In genomic region chr12:20366776-20367409, GRCh38 we compare ENCODE assay signal across 35 cellular contexts. TPM values are rescaled to one million over a fixed set of nuclear protein-coding genes. Genes with fewer than 3 reads are reported as not detected.
A peak's percentile ranks its signal among the peaks of the same experiment; 100 is the strongest.
DNase-seq lines count a peak whose midpoint lies in the region; ATAC-seq, FAIRE-seq and TF ChIP-seq lines count a peak whose summit lies in the region.
"Had no signal": no experiment of that assay in that cellular context is flagged by ENCODE, and none has a peak within 500 bp of the region (broad histone marks: within the 10 kb centered on the region; RNA-seq: fewer than 3 reads in every experiment).

No MANE protein-coding gene starts in this region.

- H3K9me2 ChIP-seq in GM23338 (ENCODE audit: insufficient read depth): no peaks in the 10 kb centered on the region

- TF ChIP-seq CTCF in A549 (IDR thresholded peaks at IDR 0.05) (no peak), GM23338 (conservative IDR thresholded peaks at IDR 0.05; ENCODE audit: low read depth in 2 of 2) (no peak), mesothelial cell of epicardium (IDR thresholded peaks at IDR 0.05; ENCODE audit: unreplicated experiment) (no peak)

- H3K27me3 Mint-ChIP-seq in GM23338 (ENCODE audit: insufficient read depth, low read depth, poor library complexity): peaks cover 11% of the 10 kb centered on the region
- H3K27me3 Mint-ChIP-seq in mesothelial cell of epicardium (ENCODE audit: low read depth): peaks cover 21% of the 10 kb centered on the region

- no peaks in the 10 kb centered on the region for H4K20me1 ChIP-seq in GM23338 (replicated peaks; ENCODE audit: insufficient read depth)

- H3K27ac Mint-ChIP-seq in GM23338 (no peak overlapping the region), mesothelial cell of epicardium (peak overlapping the region; percentile 96)
- H3K27ac Mint-ChIP-seq: activated CD4-positive, alpha-beta T cell treated with anti-CD3 and anti-CD28 coated beads, Interleukin-2, amount 10 ng/mL, durations not matched to agents 24 days and 14 days; activated naive CD4-positive, alpha-beta T cell treated with anti-CD3 and anti-CD28 coated beads, Interleukin-2, amount 50 U/mL, for 72 hours; CD4-positive, alpha-beta T cell; naive thymus-derived CD8-positive, alpha-beta T cell had no signal

- H2AFZ ChIP-seq in GM23338: no peak overlapping the region

- CTCF ChIA-PET in A549 (lab: Yijun Ruan, JAX): no interaction called here

- no peak for TF ChIP-seq POLR2A in A549 (IDR thresholded peaks at IDR 0.05; ENCODE audit: low read length)

- TF ChIP-seq RAD21 in A549 (conservative IDR thresholded peaks at IDR 0.05 in 1 of 2, IDR thresholded peaks at IDR 0.05 in 1 of 2): no peak

- H3K9me3 Mint-ChIP-seq in GM23338: no peaks in the 10 kb centered on the region; the same call in 2 of the 3 replicates
- H3K9me3 Mint-ChIP-seq in mesothelial cell of epicardium: no peaks in the 10 kb centered on the region
- H3K9me3 Mint-ChIP-seq: activated CD4-positive, alpha-beta T cell treated with anti-CD3 and anti-CD28 coated beads, Interleukin-2, amount 10 ng/mL, durations not matched to agents 24 days and 14 days; CD4-positive, alpha-beta T cell; naive thymus-derived CD8-positive, alpha-beta T cell had no signal

- DNase-seq in A549 (ENCODE audit: low read depth in 1 of 2, low spot score in 1 of 2) (no peak), GM23338 (ENCODE audit: low spot score) (no peak), adipocyte (ENCODE audit: low read depth) (peak; percentile 16), mesothelial cell of epicardium (ENCODE audit: low spot score in 2 of 2, unreplicated experiment in 2 of 2) (no peak), SHP77 (lab: John Stamatoyannopoulos, UW) (no peak)
- no peak for DNase-seq in central memory CD4-positive, alpha-beta T cell
- DNase-seq: activated CD4-positive, alpha-beta T cell treated with anti-CD3 and anti-CD28 coated beads, Interleukin-2, amount 10 ng/mL, durations not matched to agents 24 days and 14 days; activated CD8-positive, alpha-beta memory T cell treated with anti-CD3 and anti-CD28 coated beads for 24 hours; activated effector memory CD4-positive, alpha-beta T cell treated with Interleukin-2 at 50 U/mL for 16 hours; AML-193; CD4-positive, alpha-beta T cell; EL; foreskin fibroblast; Karpas-422; kidney glomerular epithelial cell; lower lobe of right lung; naive thymus-derived CD8-positive, alpha-beta T cell; NCI-H1417 treated with DMSO at 0.1 percent for 48 hours; NCI-H2029 treated with DMSO at 0.1 percent for 48 hours; NCI-H2227 treated with DMSO at 0.1 percent for 48 hours; NCI-H526 treated with DMSO at 0.1 percent for 48 hours; SHP77 treated with DMSO at 0.1 percent for 48 hours; stimulated activated naive CD8-positive, alpha-beta T cell treated with anti-CD3 and anti-CD28 coated beads, Interleukin-15, Interleukin-2, amounts not matched to agents 100 U/mL and 50 U/mL, for 24 hours; T1000; testis had no signal

- H3K9me3 ChIP-seq in A549 (no peaks in the 10 kb centered on the region), adipocyte (ENCODE audit: control insufficient read depth, low read length) (no peaks in the 10 kb centered on the region)
- H3K9me3 ChIP-seq: HAP-1, lower lobe of right lung, testis, vagina had no signal

- 0 out of 2 replicates have a peak, but pooled peaks cover 4% of the 10 kb centered on the region for H3K79me2 ChIP-seq in GM23338 (replicated peaks; ENCODE audit: insufficient read depth)

- POLR2A ChIA-PET in A549 (lab: Yijun Ruan, JAX): no interaction called here

- FAIRE-seq in A549 (lab: Jason Lieb, UNC): no peak
- FAIRE-seq: GM12892, HepG2 had no signal

- no peaks in the 10 kb centered on the region; the same call in 2 of the 3 replicates for H3K36me3 Mint-ChIP-seq in GM23338 (ENCODE audit: low read depth)
- H3K36me3 Mint-ChIP-seq in mesothelial cell of epicardium: no peaks in the 10 kb centered on the region
- H3K36me3 Mint-ChIP-seq: naive thymus-derived CD8-positive, alpha-beta T cell had no signal

- H3K27ac ChIP-seq in A549 (no peak overlapping the region), GM23338 (ENCODE audit: low read depth) (no peak overlapping the region)
- H3K27ac ChIP-seq: testis, VCaP had no signal

- H3K4me1 Mint-ChIP-seq in GM23338 (peaks cover 18% of the 10 kb centered on the region), mesothelial cell of epicardium (peaks cover 34% of the 10 kb centered on the region)
- H3K4me1 Mint-ChIP-seq: activated CD4-positive, alpha-beta T cell treated with anti-CD3 and anti-CD28 coated beads, Interleukin-2, amount 10 ng/mL, durations not matched to agents 24 days and 14 days had no signal

- 89% methylated on average over 2 of the region's 2 CpGs for WGBS in A549 (ENCODE audit: missing lambda C conversion rate)

- TF ChIP-seq EP300 in A549 (IDR thresholded peaks at IDR 0.05): no peak

- H3K4me2 ChIP-seq in A549 (peak overlapping the region; percentile 78; the same call in 2 of the 3 replicates), GM23338 (no peak overlapping the region)

- no peaks in the 10 kb centered on the region for H3K36me3 ChIP-seq in GM23338 (ENCODE audit: insufficient read depth)
- H3K36me3 ChIP-seq in adipocyte (ENCODE audit: control insufficient read depth, insufficient read depth, low read length, severe bottlenecking): no peaks in the 10 kb centered on the region
- H3K36me3 ChIP-seq: HAP-1, lower lobe of right lung, vagina had no signal

- H3K27me3 ChIP-seq in GM23338 (ENCODE audit: insufficient read depth): peaks cover 32% of the 10 kb centered on the region
- H3K27me3 ChIP-seq in adipocyte (replicated peaks; ENCODE audit: control insufficient read depth, insufficient read depth, low read length): no peaks in the 10 kb centered on the region
- H3K27me3 ChIP-seq: testis, vagina had no signal

- H3F3A ChIP-seq in GM23338 (replicated peaks; ENCODE audit: low read depth): no peaks in the 10 kb centered on the region

- H3K4me1 ChIP-seq in A549 (peaks cover 7% of the 10 kb centered on the region; the same call in 2 of the 3 replicates), GM23338 (ENCODE audit: insufficient read depth) (peaks cover 15% of the 10 kb centered on the region), adipocyte (ENCODE audit: control insufficient read depth, insufficient read depth, low read length) (peaks cover 14% of the 10 kb centered on the region)
- H3K4me1 ChIP-seq: HAP-1, testis had no signal

- H3K4me3 ChIP-seq in A549 (no peak overlapping the region), GM23338 (no peak overlapping the region), adipocyte (ENCODE audit: low read length) (no peak overlapping the region)
- H3K4me3 ChIP-seq: HAP-1 had no signal

- H3K4me3 Mint-ChIP-seq in GM23338 (0 out of 3 replicates have a peak overlapping the region, but pooled peaks have one; percentile 89), mesothelial cell of epicardium (peak overlapping the region; percentile 95)
- H3K4me3 Mint-ChIP-seq: activated CD4-positive, alpha-beta T cell treated with anti-CD3 and anti-CD28 coated beads, Interleukin-2, amount 10 ng/mL, durations not matched to agents 24 days and 14 days; CD4-positive, alpha-beta T cell; naive thymus-derived CD8-positive, alpha-beta T cell had no signal

- ATAC-seq in A549 (no peak), GM23338 (no peak), HG03520 (IDR thresholded peaks at IDR 0.05; ENCODE audit: unreplicated experiment) (no peak), GM19328 (IDR thresholded peaks at IDR 0.05; ENCODE audit: unreplicated experiment) (no peak)
- ATAC-seq: activated naive CD4-positive, alpha-beta T cell treated with anti-CD3 and anti-CD28 coated beads, Interleukin-2, amount 50 U/mL, for 72 hours; esophagus mucosa; HepG2; lower lobe of right lung; naive thymus-derived CD8-positive, alpha-beta T cell; Panc1; stimulated activated naive CD8-positive, alpha-beta T cell treated with anti-CD3 and anti-CD28 coated beads, Interleukin-15, Interleukin-2, amounts not matched to agents 100 U/mL and 50 U/mL, for 24 hours had no signal

- no peak overlapping the region for H3K9ac ChIP-seq in adipocyte (ENCODE audit: low read length)

TF ChIP-seq in A549, 52 proteins besides CTCF, POLR2A, EP300 and RAD21 (continues in another document):
- no peak for TF ChIP-seq GATA3 (IDR thresholded peaks at IDR 0.05; ENCODE audit: borderline replicate concordance)
- no peak for TF ChIP-seq NFE2L2 (conservative IDR thresholded peaks at IDR 0.05; ENCODE audit: low read length)
- TF ChIP-seq, protein P1, sequence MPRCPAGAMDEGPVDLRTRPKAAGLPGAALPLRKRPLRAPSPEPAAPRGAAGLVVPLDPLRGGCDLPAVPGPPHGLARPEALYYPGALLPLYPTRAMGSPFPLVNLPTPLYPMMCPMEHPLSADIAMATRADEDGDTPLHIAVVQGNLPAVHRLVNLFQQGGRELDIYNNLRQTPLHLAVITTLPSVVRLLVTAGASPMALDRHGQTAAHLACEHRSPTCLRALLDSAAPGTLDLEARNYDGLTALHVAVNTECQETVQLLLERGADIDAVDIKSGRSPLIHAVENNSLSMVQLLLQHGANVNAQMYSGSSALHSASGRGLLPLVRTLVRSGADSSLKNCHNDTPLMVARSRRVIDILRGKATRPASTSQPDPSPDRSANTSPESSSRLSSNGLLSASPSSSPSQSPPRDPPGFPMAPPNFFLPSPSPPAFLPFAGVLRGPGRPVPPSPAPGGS (IDR thresholded peaks at IDR 0.05): no peak
- no peak for TF ChIP-seq CBX2 (IDR thresholded peaks at IDR 0.05; ENCODE audit: borderline replicate concordance, low read depth)

TF ChIP-seq in GM23338, 12 proteins besides CTCF, POLR2A, EP300 and RAD21 (continues in another document):
- no peak for TF ChIP-seq EZH2 (IDR thresholded peaks at IDR 0.05; ENCODE audit: low read depth, unreplicated experiment)
- no peak for TF ChIP-seq CREB1 (CRISPR knock-in tag; IDR thresholded peaks at IDR 0.05; ENCODE audit: low read depth)
- no peak for TF ChIP-seq EZH2phosphoT487 (IDR thresholded peaks at IDR 0.05; ENCODE audit: unreplicated experiment)
- TF ChIP-seq STAT1 (IDR thresholded peaks at IDR 0.05; ENCODE audit: unreplicated experiment): no peak
- TF ChIP-seq ZNF114 (CRISPR knock-in tag; IDR thresholded peaks at IDR 0.05): no peak
- TF ChIP-seq ZNF331 (CRISPR knock-in tag; IDR thresholded peaks at IDR 0.05; ENCODE audit: low read depth): no peak

RNA-seq across cellular contexts. Expression of gene PDE3A, which starts 1.4 kb away (rescaled TPM):
- polyA plus RNA-seq in A549 (2011; rRNA removed) (12.7 and 13.1 TPM in 2 replicates), A549 (2017; fragmentation: RNase III; extraction: RNeasy Plus Mini Kit Qiagen cat#74134 plus additional on column Dnase treatment) (6.0 to 7.6 TPM (median 7.3 TPM) in 3 replicates), GM23338 (2016; fragmentation: Nextera tagmentation; extraction: Ambion mirVana) (2.1 and 2.7 TPM in 2 replicates)
- polyA plus RNA-seq in A549 (2012; cell fraction: cytosol; rRNA removed): 2.3 and 3.0 TPM in 2 replicates
- 2.4 and 3.0 TPM in 2 replicates for polyA plus RNA-seq in A549 (2012; cell fraction: nucleus; rRNA removed)
- 21.2 and 30.7 TPM in 2 replicates for polyA minus RNA-seq in A549 (2011; rRNA and poly(A)+ RNA removed)
- total RNA-seq in GM23338 (2014; rRNA removed; shearing (Covaris generic)): 9.1 and 9.2 TPM in 2 replicates
- total RNA-seq in mesothelial cell of epicardium: 12.0 to 12.7 TPM (median 12.6 TPM) in 3 replicates
- total RNA-seq: activated CD4-positive, alpha-beta T cell treated with anti-CD3 and anti-CD28 coated beads, Interleukin-2, amount 10 ng/mL, durations not matched to agents 24 days and 14 days; activated naive CD4-positive, alpha-beta T cell treated with anti-CD3 and anti-CD28 coated beads, Interleukin-2, amount 50 U/mL, for 72 hours; CD4-positive, alpha-beta T cell; naive thymus-derived CD8-positive, alpha-beta T cell had no signal
- polyA plus RNA-seq: naive thymus-derived CD8-positive, alpha-beta T cell had no signal
